ENCODE assay signal across 8 cellular contexts in genomic region chr16:87384162-87384999, GRCh38. TPM values are rescaled to one million over a fixed set of nuclear protein-coding genes. Genes with fewer than 3 reads are reported as not detected.
DNase-seq lines count a peak whose midpoint lies in the region; ATAC-seq and TF ChIP-seq lines count a peak whose summit lies in the region.

No MANE protein-coding gene starts in this region.

- peaks cover 57% of the 10 kb centered on the region for H3K4me1 ChIP-seq in Karpas-422 (ENCODE audit: low read length)
- peaks cover 40% of the 10 kb centered on the region for H3K4me1 ChIP-seq in adipocyte (ENCODE audit: control insufficient read depth, insufficient read depth, low read length)
- peaks cover 4% of the 10 kb centered on the region for H3K4me1 ChIP-seq in iPS-15b (ENCODE audit: control insufficient read depth, insufficient read depth, low read length)
- H3K4me1 ChIP-seq in skeletal muscle tissue (ENCODE audit: control insufficient read depth in 3 of 3, insufficient read depth in 3 of 3, low read length in 3 of 3), result peaks cover 42 to 62% (median 44%) of the 10 kb centered on the region in 3 donors

- H3K27me3 ChIP-seq in Karpas-422 (ENCODE audit: low read length) (no peaks in the 10 kb centered on the region), adipocyte (replicated peaks; ENCODE audit: control insufficient read depth, insufficient read depth, low read length) (no peaks in the 10 kb centered on the region), iPS-15b (ENCODE audit: control insufficient read depth, insufficient read depth, low read length) (no peaks in the 10 kb centered on the region), skeletal muscle tissue (ENCODE audit: control insufficient read depth in 3 of 3, insufficient read depth in 3 of 3, low read length in 3 of 3) (no peaks in the 10 kb centered on the region)

- ATAC-seq in GM21723 (IDR thresholded peaks at IDR 0.05; ENCODE audit: unreplicated experiment), result peak; percentile 9
- ATAC-seq in HG02870 (IDR thresholded peaks at IDR 0.05; ENCODE audit: unreplicated experiment), result no peak

- peak overlapping the region; percentile 85 for H2AFZ ChIP-seq in Karpas-422 (ENCODE audit: low read length)

- H3K79me2 ChIP-seq in Karpas-422 (ENCODE audit: low read length), result peaks cover 55% of the 10 kb centered on the region

- H4K20me1 ChIP-seq in Karpas-422 (ENCODE audit: insufficient read depth, low read depth, low read length), result peaks cover 20% of the 10 kb centered on the region; the same call in 1 of the 2 replicates

- DNase-seq in GM12865 (ENCODE audit: low read depth) (no peak), Karpas-422 (peak; percentile 78), adipocyte (ENCODE audit: low read depth) (peak; percentile 80)
- no peak for DNase-seq in activated CD4-positive, alpha-beta T cell treated with anti-CD3 and anti-CD28 coated beads for 4 hours

- peak overlapping the region; percentile 52 for H3K4me3 ChIP-seq in GM12865 (ENCODE audit: low read depth, low read length)
- peak overlapping the region; percentile 93 for H3K4me3 ChIP-seq in Karpas-422 (ENCODE audit: low read length)
- H3K4me3 ChIP-seq in adipocyte (ENCODE audit: low read length), result peak overlapping the region; percentile 86
- H3K4me3 ChIP-seq in iPS-15b (ENCODE audit: low read depth, low read length), result peak overlapping the region; percentile 78
- H3K4me3 ChIP-seq in skeletal muscle tissue (ENCODE audit: low read length in 3 of 3), result peak overlapping the region; percentile 62 to 87 (median 80)

- H3K9me2 ChIP-seq in Karpas-422 (replicated peaks; ENCODE audit: insufficient read depth, low read length), result no peaks in the 10 kb centered on the region

- peak overlapping the region; percentile 92 for H3K9ac ChIP-seq in Karpas-422 (ENCODE audit: low read length)
- H3K9ac ChIP-seq in adipocyte (ENCODE audit: low read length), result peak overlapping the region; percentile 86
- H3K9ac ChIP-seq in iPS-15b (ENCODE audit: low read depth, low read length), result peak overlapping the region; percentile 79
- peak overlapping the region; percentile 76 to 88 (median 84) for H3K9ac ChIP-seq in skeletal muscle tissue (ENCODE audit: low read depth in 1 of 3, low read length in 3 of 3)

- H3K27ac ChIP-seq in Karpas-422 (ENCODE audit: low read length), result peak overlapping the region; percentile 82
- H3K27ac ChIP-seq in skeletal muscle tissue (ENCODE audit: low read depth, low read length), result peak overlapping the region; percentile 93

- no peak for TF ChIP-seq CTCF in GM12865 (IDR thresholded peaks at IDR 0.05; ENCODE audit: insufficient read depth, low read depth, low read length, missing control alignments)

- H3K4me2 ChIP-seq in Karpas-422 (ENCODE audit: low read depth, low read length, poor library complexity, severe bottlenecking), result peak overlapping the region; percentile 85

- no peaks in the 10 kb centered on the region for H3K36me3 ChIP-seq in Karpas-422 (ENCODE audit: insufficient read depth, low read length)
- H3K36me3 ChIP-seq in adipocyte (ENCODE audit: control insufficient read depth, insufficient read depth, low read length, severe bottlenecking), result no peaks in the 10 kb centered on the region
- H3K36me3 ChIP-seq in iPS-15b (ENCODE audit: control insufficient read depth, insufficient read depth, low read length), result no peaks in the 10 kb centered on the region
- H3K36me3 ChIP-seq in skeletal muscle tissue (ENCODE audit: control insufficient read depth in 3 of 3, insufficient read depth in 3 of 3, low read length in 3 of 3), result peaks cover 0 to 2% (median 0%) of the 10 kb centered on the region in 3 donors

- no peaks in the 10 kb centered on the region for H3K9me3 ChIP-seq in Karpas-422 (ENCODE audit: low read length)
- H3K9me3 ChIP-seq in adipocyte (ENCODE audit: control insufficient read depth, low read length), result no peaks in the 10 kb centered on the region
- no peaks in the 10 kb centered on the region for H3K9me3 ChIP-seq in iPS-15b (ENCODE audit: control insufficient read depth, insufficient read depth, low read length)
- H3K9me3 ChIP-seq in skeletal muscle tissue (ENCODE audit: control insufficient read depth in 3 of 3, low read length in 3 of 3), result no peaks in the 10 kb centered on the region

RNA-seq across cellular contexts. Expression of gene FBXO31, which starts 0.8 kb away (rescaled TPM):
- total RNA-seq in Karpas-422 (2014; rRNA removed; shearing (Covaris generic); ENCODE audit: low replicate concordance), result 17.1 and 34.3 TPM in 2 replicates
- 26.6 TPM for total RNA-seq in skeletal muscle tissue

RNA-seq across cellular contexts. Expression of gene MAP1LC3B, which starts 7.8 kb away (rescaled TPM):
- total RNA-seq in Karpas-422 (2014; rRNA removed; shearing (Covaris generic); ENCODE audit: low replicate concordance), result 30.2 and 56.0 TPM in 2 replicates
- 20.9 TPM for total RNA-seq in skeletal muscle tissue

Comparison
In these comparisons a context has a peak if more than half of its experiments do, and no peak if none do; other contexts are left out.
1. DNase-seq: peak in Karpas-422 (single experiment) and adipocyte (single experiment); none in GM12865 (single experiment) and activated CD4-positive, alpha-beta T cell treated with anti-CD3 and anti-CD28 coated beads for 4 hours (0 of 2).
2. Peak in every context shown above with its lines, with median percentiles within 50 percentile points of each other: H3K4me3 ChIP-seq and H3K9ac ChIP-seq.